33 cellular contexts compared by ENCODE assay signal in genomic region chr18:22663378-22663777, GRCh38.
DNase-seq lines count a peak whose midpoint lies in the region; ATAC-seq, FAIRE-seq and TF ChIP-seq lines count a peak whose summit lies in the region.
"Had no signal": no experiment of that assay in that cellular context is flagged by ENCODE, and none has a peak within 500 bp of the region (broad histone marks: within the 10 kb centered on the region; RNA-seq: fewer than 3 reads in every experiment).

No MANE protein-coding gene starts in this region.

- H3K27ac ChIP-seq in HEK293 (ENCODE audit: extremely low read depth, low read depth, low read length) (no peak overlapping the region), K562 (ENCODE audit: extremely low read depth, low read depth, low read length) (no peak overlapping the region), breast epithelium (no peak overlapping the region)
- H3K27ac ChIP-seq: 22Rv1; A549; BLaER1; BLaER1 treated with 17β-estradiol and CSF1 and Interleukin-3, amounts not matched to agents 10 nM and 100 nM; C4-2B had no signal

- POLR2A ChIA-PET in HEK293 (lab: Yijun Ruan, JAX) (no interaction called here), K562 (lab: Yijun Ruan, JAX) (no interaction called here)

- H3K9ac ChIP-seq in K562 (ENCODE audit: insufficient read depth in 1 of 2, low read depth in 2 of 2, low read length in 2 of 2), result no peak overlapping the region
- H3K9ac ChIP-seq: BLaER1; BLaER1 treated with 17β-estradiol and CSF1 and Interleukin-3, amounts not matched to agents 10 nM and 100 nM had no signal

- H3K27me3 ChIP-seq in K562 (ENCODE audit: control insufficient read depth in 2 of 2, insufficient read depth in 2 of 2, low read length in 2 of 2), result no peaks in the 10 kb centered on the region
- H3K27me3 ChIP-seq in breast epithelium, result no peaks in the 10 kb centered on the region
- H3K27me3 ChIP-seq: BE2C; BLaER1; BLaER1 treated with 17β-estradiol and CSF1 and Interleukin-3, amounts not matched to agents 10 nM and 100 nM had no signal

- TF ChIP-seq POLR2A in K562 (conservative IDR thresholded peaks at IDR 0.05), result no peak
- TF ChIP-seq POLR2A in breast epithelium (IDR thresholded peaks at IDR 0.05), result no peak

- H3K27ac Mint-ChIP-seq in activated T-helper 2 cell treated with anti-CD3 and anti-CD28 coated beads, Interferon-gamma antibody, Interleukin-2, Interleukin-4, amounts not matched to agents 10 μg/mL and 5 μg/mL and 100 μg/mL, durations not matched to agents 14 hours and 24 hours and 36 hours, result no peak overlapping the region
- H3K27ac Mint-ChIP-seq: B cell; CD14-positive monocyte; CD4-positive, alpha-beta memory T cell; CD4-positive, alpha-beta T cell; CD4-positive, CD25-positive, alpha-beta regulatory T cell; CD8-positive, alpha-beta memory T cell; CD8-positive, alpha-beta T cell had no signal

- H3K4me1 ChIP-seq in HEK293 (ENCODE audit: control insufficient read depth, insufficient read depth, low read length), result no peaks in the 10 kb centered on the region
- H3K4me1 ChIP-seq in K562 (replicated peaks in 1 of 2; ENCODE audit: control insufficient read depth in 2 of 2, insufficient read depth in 2 of 2, low read length in 2 of 2), result peaks cover 3 to 23% of the 10 kb centered on the region in 2 experiments; a peak in 4 of 5 replicates
- H3K4me1 ChIP-seq in breast epithelium, result no peaks in the 10 kb centered on the region
- H3K4me1 ChIP-seq: BE2C, BLaER1, Caco-2 had no signal

- CTCF ChIA-PET in HEK293 (lab: Yijun Ruan, JAX), result no interaction called here
- CTCF ChIA-PET in K562 (lab: Yijun Ruan, JAX; ENCODE audit: low intra/inter-chr PET ratio), result no interaction called here

- TF ChIP-seq RAD21 in K562 (CRISPR knock-in tag; conservative IDR thresholded peaks at IDR 0.05 in 1 of 2, IDR thresholded peaks at IDR 0.05 in 1 of 2), result no peak

- no peak for ATAC-seq in K562
- ATAC-seq: A549; CD8-positive, alpha-beta T cell had no signal

- H3K9me1 ChIP-seq in K562 (ENCODE audit: control insufficient read depth, insufficient read depth, low read length), result peaks cover under 1% of the 10 kb centered on the region

- H3K9me3 Mint-ChIP-seq in activated T-helper 2 cell treated with anti-CD3 and anti-CD28 coated beads, Interferon-gamma antibody, Interleukin-2, Interleukin-4, amounts not matched to agents 10 μg/mL and 5 μg/mL and 100 μg/mL, durations not matched to agents 14 hours and 24 hours and 36 hours, result peaks cover 45% of the 10 kb centered on the region

- no peaks in the 10 kb centered on the region for H3K4me1 Mint-ChIP-seq in activated T-helper 2 cell treated with anti-CD3 and anti-CD28 coated beads, Interferon-gamma antibody, Interleukin-2, Interleukin-4, amounts not matched to agents 10 μg/mL and 5 μg/mL and 100 μg/mL, durations not matched to agents 14 hours and 24 hours and 36 hours (ENCODE audit: low read depth)
- H3K4me1 Mint-ChIP-seq: B cell; CD14-positive monocyte; CD4-positive, alpha-beta memory T cell; CD4-positive, CD25-positive, alpha-beta regulatory T cell; CD8-positive, alpha-beta memory T cell had no signal

- no peaks in the 10 kb centered on the region for H4K20me1 ChIP-seq in K562 (replicated peaks; ENCODE audit: control insufficient read depth, insufficient read depth, low read length)
- H4K20me1 ChIP-seq: BLaER1; BLaER1 treated with 17β-estradiol and CSF1 and Interleukin-3, amounts not matched to agents 10 nM and 100 nM had no signal

- no peak for TF ChIP-seq EP300 in K562 (IDR thresholded peaks at IDR 0.05; ENCODE audit: low read length)

- H3K36me3 Mint-ChIP-seq in activated T-helper 2 cell treated with anti-CD3 and anti-CD28 coated beads, Interferon-gamma antibody, Interleukin-2, Interleukin-4, amounts not matched to agents 10 μg/mL and 5 μg/mL and 100 μg/mL, durations not matched to agents 14 hours and 24 hours and 36 hours (ENCODE audit: low read depth), result no peaks in the 10 kb centered on the region
- H3K36me3 Mint-ChIP-seq: CD14-positive monocyte; CD4-positive, CD25-positive, alpha-beta regulatory T cell; CD8-positive, alpha-beta T cell had no signal

- H3K4me3 Mint-ChIP-seq in activated T-helper 2 cell treated with anti-CD3 and anti-CD28 coated beads, Interferon-gamma antibody, Interleukin-2, Interleukin-4, amounts not matched to agents 10 μg/mL and 5 μg/mL and 100 μg/mL, durations not matched to agents 14 hours and 24 hours and 36 hours (ENCODE audit: low read depth), result no peak overlapping the region
- H3K4me3 Mint-ChIP-seq: B cell; CD14-positive monocyte; CD4-positive, alpha-beta memory T cell; CD4-positive, alpha-beta T cell; CD4-positive, CD25-positive, alpha-beta regulatory T cell; CD8-positive, alpha-beta memory T cell; CD8-positive, alpha-beta T cell had no signal

- no peak for FAIRE-seq in K562 (lab: Jason Lieb, UNC)
- FAIRE-seq: A204.1, A549, D721Med had no signal

- in situ Hi-C loops in K562 (cut with MboI), result no loop called here

- BruUV-seq in K562 (replicated peaks; lab: Mats Ljungman, UMichigan), result no TSS peak

- 29% methylated on average over 1 of the region's 1 CpG for WGBS in K562 (ENCODE audit: insufficient coverage, low coverage, missing lambda C conversion rate)

- no peak for TF ChIP-seq CTCF in HEK293 (tag by site-specific recombination; IDR thresholded peaks at IDR 0.05)
- no peak for TF ChIP-seq CTCF in K562 (IDR thresholded peaks at IDR 0.05 in 2 of 3, conservative IDR thresholded peaks at IDR 0.05 in 1 of 3; ENCODE audit: insufficient read depth in 2 of 3, low read depth in 1 of 3, low read length in 3 of 3)
- TF ChIP-seq CTCF in breast epithelium (IDR thresholded peaks at IDR 0.05), result no peak

- no peak for DNase-seq in K562 (ENCODE audit: extremely low read depth in 1 of 4, low spot score in 3 of 4)
- DNase-seq in activated T-helper 2 cell treated with anti-CD3 and anti-CD28 coated beads, Interferon-gamma antibody, Interleukin-2, Interleukin-4, amounts not matched to agents 10 μg/mL and 5 μg/mL and 100 μg/mL, durations not matched to agents 14 hours and 24 hours and 36 hours (ENCODE audit: low spot score), result no peak
- no peak for DNase-seq in breast epithelium (ENCODE audit: low spot score in 2 of 2)
- DNase-seq: 8988T; ACHN; AML-193; BE2C; C1 segment of cervical spinal cord; Caco-2; Calu3; CD4-positive, alpha-beta memory T cell; CD4-positive, alpha-beta T cell; CD4-positive, CD25-positive, alpha-beta regulatory T cell; CD8-positive, alpha-beta memory T cell; CD8-positive, alpha-beta T cell; COR-L47; DMS 273 treated with DMSO at 0.1 percent for 48 hours; DMS153; DMS53; DMS79; DMS79 treated with DMSO at 0.1 percent for 48 hours; DND-41; EL had no signal

- intact Hi-C loops in K562 (cut with micrococcal nuclease), result no loop called here
- intact Hi-C loops in activated T-helper 2 cell treated with anti-CD3 and anti-CD28 coated beads, Interferon-gamma antibody, Interleukin-2, Interleukin-4, amounts not matched to agents 10 μg/mL and 5 μg/mL and 100 μg/mL, durations not matched to agents 14 hours and 24 hours and 36 hours (cut with micrococcal nuclease), result no loop called here
- intact Hi-C loops in breast epithelium (cut with DNase I; ENCODE audit: low total_unique reads), result no loop called here

- no peaks in the 10 kb centered on the region for H3K79me2 ChIP-seq in K562 (ENCODE audit: control insufficient read depth, insufficient read depth, low read length)

- H3K27me3 Mint-ChIP-seq in activated T-helper 2 cell treated with anti-CD3 and anti-CD28 coated beads, Interferon-gamma antibody, Interleukin-2, Interleukin-4, amounts not matched to agents 10 μg/mL and 5 μg/mL and 100 μg/mL, durations not matched to agents 14 hours and 24 hours and 36 hours (ENCODE audit: low read depth), result no peaks in the 10 kb centered on the region
- H3K27me3 Mint-ChIP-seq: B cell had no signal

- H3K36me3 ChIP-seq in HEK293 (ENCODE audit: control insufficient read depth in 2 of 2, insufficient read depth in 1 of 2, low read length in 2 of 2) (no peaks in the 10 kb centered on the region), K562 (ENCODE audit: control insufficient read depth, insufficient read depth, low read length) (no peaks in the 10 kb centered on the region), breast epithelium (no peaks in the 10 kb centered on the region)
- H3K36me3 ChIP-seq: BE2C; BLaER1; BLaER1 treated with 17β-estradiol and CSF1 and Interleukin-3, amounts not matched to agents 10 nM and 100 nM had no signal

- no peak overlapping the region for H2AFZ ChIP-seq in K562 (ENCODE audit: low read depth, low read length)

- no peaks in the 10 kb centered on the region; the same call in 1 of the 2 replicates for H3K9me3 ChIP-seq in HEK293 (ENCODE audit: control insufficient read depth, insufficient read depth, low read depth, low read length)
- H3K9me3 ChIP-seq in K562 (replicated peaks; ENCODE audit: control insufficient read depth, insufficient read depth, low read depth, low read length), result peaks cover 2% of the 10 kb centered on the region; the same call in 1 of the 2 replicates
- H3K9me3 ChIP-seq in breast epithelium, result peaks cover 15% of the 10 kb centered on the region in 2 donors
- H3K9me3 ChIP-seq: BE2C had no signal

- no peak overlapping the region for H3K4me2 ChIP-seq in K562 (ENCODE audit: insufficient read depth, low read length)
- H3K4me2 ChIP-seq: A549; BLaER1; BLaER1 treated with 17β-estradiol and CSF1 and Interleukin-3, amounts not matched to agents 10 nM and 100 nM had no signal

- no peak overlapping the region for H3K4me3 ChIP-seq in HEK293 (ENCODE audit: low read depth, low read length)
- no peak overlapping the region for H3K4me3 ChIP-seq in K562
- no peak overlapping the region for H3K4me3 ChIP-seq in breast epithelium
- H3K4me3 ChIP-seq: A549; BLaER1; BLaER1 treated with 17β-estradiol and CSF1 and Interleukin-3, amounts not matched to agents 10 nM and 100 nM had no signal

TF ChIP-seq in K562, 482 proteins besides CTCF, POLR2A, EP300 and RAD21:
- no peak for TF ChIP-seq U2AF2 (optimal IDR thresholded peaks at IDR 0.05; ENCODE audit: low read depth, low read length)
- peak; percentile 75 for TF ChIP-seq RBM25 (IDR thresholded peaks at IDR 0.05; ENCODE audit: low read depth, low read length, severe bottlenecking)
TF ChIP-seq in K562: peak in this region for 1.
